In genomic region chrX:38803286-38803608, GRCh38 we compare ENCODE assay signal across 8 cellular contexts. TPM values are rescaled to one million over a fixed set of nuclear protein-coding genes. Genes with fewer than 3 reads are reported as not detected.
DNase-seq lines count a peak whose midpoint lies in the region; ATAC-seq and TF ChIP-seq lines count a peak whose summit lies in the region.

No MANE protein-coding gene starts in this region.

- WGBS in adrenal gland, 4 donors: 0 to 58% (median 30%) methylated on average over 1 to 3 of the region's 3 CpGs
- 12% methylated on average over 3 of the region's 3 CpGs for WGBS in thymus

- H3K4me1 ChIP-seq in A673 (ENCODE audit: insufficient read depth, low read length, poor library complexity, severe bottlenecking) (peaks cover 10% of the 10 kb centered on the region), adrenal gland (replicated peaks in 1 of 2) (peaks cover 0 to 20% of the 10 kb centered on the region in 2 donors), thymus (ENCODE audit: control insufficient read depth, insufficient read depth, low read length) (peaks cover 2% of the 10 kb centered on the region)

- BruUV-seq in A673 (replicated peaks; lab: Mats Ljungman, UMichigan): TSS peak; percentile 84

- H3K4me3 ChIP-seq in A673 (ENCODE audit: low read depth, low read length, poor library complexity, severe bottlenecking): peak overlapping the region; percentile 68
- H3K4me3 ChIP-seq in HFF-Myc (replicated peaks; ENCODE audit: low read depth, low read length): peak overlapping the region; percentile 66
- peak overlapping the region in 1 of 4 donors; percentile 67 for H3K4me3 ChIP-seq in adrenal gland
- H3K4me3 ChIP-seq in thymus (ENCODE audit: low read length): peak overlapping the region; percentile 58

- intact Hi-C loops in A673 (cut with micrococcal nuclease; ENCODE audit: unreplicated experiment): no loop called here
- intact Hi-C loops in adrenal gland (cut with DNase I): no loop called here

- H3K9me3 ChIP-seq in A673 (ENCODE audit: low read depth, low read length, poor library complexity, severe bottlenecking) (no peaks in the 10 kb centered on the region), adrenal gland (replicated peaks in 1 of 3) (no peaks in the 10 kb centered on the region), thymus (ENCODE audit: control insufficient read depth) (no peaks in the 10 kb centered on the region)

- DNase-seq in A673 (ENCODE audit: low spot score): peak; percentile 21
- no peak for DNase-seq in HFF-Myc (ENCODE audit: extremely low read depth, low read depth)
- DNase-seq in adrenal gland: no peak
- no peak for DNase-seq in left lobe of liver (ENCODE audit: low spot score)
- no peak for DNase-seq in stimulated activated CD4-positive, alpha-beta T cell treated with anti-CD3 and anti-CD28 coated beads, Interleukin-4, amount 100 ng/mL, for 4 hours
- DNase-seq in NCI-H1436 (lab: John Stamatoyannopoulos, UW): no peak
- DNase-seq in iPS-NIHi11 (ENCODE audit: low spot score): no peak

- POLR2A ChIA-PET in A673 (lab: Charles Lee; ENCODE audit: low non-redundant PET): interaction anchor here (0.6 kb wide), 1 partner anchor 236 kb away, joined by 3 read pairs; no protein-coding TSS in a partner anchor

- H3K36me3 ChIP-seq in A673 (ENCODE audit: insufficient read depth, low read length, poor library complexity, severe bottlenecking) (no peaks in the 10 kb centered on the region), adrenal gland (replicated peaks in 1 of 2) (no peaks in the 10 kb centered on the region), thymus (ENCODE audit: control insufficient read depth, insufficient read depth) (no peaks in the 10 kb centered on the region)

- TF ChIP-seq CTCF in A673 (conservative IDR thresholded peaks at IDR 0.05; ENCODE audit: low read depth, low read length) (no peak), HFF-Myc (IDR thresholded peaks at IDR 0.05; ENCODE audit: low read depth, low read length, missing control alignments) (no peak), adrenal gland (IDR thresholded peaks at IDR 0.05) (no peak)

- peak overlapping the region; percentile 91 for H3K27ac ChIP-seq in A673 (ENCODE audit: low read depth, low read length, poor library complexity, severe bottlenecking)
- peak overlapping the region; percentile 69 to 96 (median 83) for H3K27ac ChIP-seq in adrenal gland
- peak overlapping the region; percentile 71 for H3K27ac ChIP-seq in thymus (ENCODE audit: low read depth)

- CTCF ChIA-PET in A673 (lab: Charles Lee): no interaction called here

- peak; percentile 8 for ATAC-seq in left lobe of liver

- H3K27me3 ChIP-seq in A673 (replicated peaks; ENCODE audit: insufficient read depth, low read depth, low read length, poor library complexity) (no peaks in the 10 kb centered on the region), adrenal gland (no peaks in the 10 kb centered on the region), thymus (ENCODE audit: control insufficient read depth, insufficient read depth) (no peaks in the 10 kb centered on the region)

- TF ChIP-seq POLR2A in adrenal gland (IDR thresholded peaks at IDR 0.05): no peak

RNA-seq across cellular contexts. Expression of gene MID1IP1, which starts 2.0 kb away (rescaled TPM):
- total RNA-seq in A673 (2021) (49.9 and 53.8 TPM in 2 replicates), adrenal gland (100 to 1,000 TPM in 1 of 8 donors, 10 to 100 TPM in 7; 43.3 to 106 (median 54.2) TPM), left lobe of liver (23.4 TPM)
- polyA plus RNA-seq in adrenal gland (10 to 100 TPM; 16.8 to 24.3 (median 21.6) TPM), thymus (22.3 TPM)
